22 cellular contexts compared by ENCODE assay signal in the genomic region with DNA sequence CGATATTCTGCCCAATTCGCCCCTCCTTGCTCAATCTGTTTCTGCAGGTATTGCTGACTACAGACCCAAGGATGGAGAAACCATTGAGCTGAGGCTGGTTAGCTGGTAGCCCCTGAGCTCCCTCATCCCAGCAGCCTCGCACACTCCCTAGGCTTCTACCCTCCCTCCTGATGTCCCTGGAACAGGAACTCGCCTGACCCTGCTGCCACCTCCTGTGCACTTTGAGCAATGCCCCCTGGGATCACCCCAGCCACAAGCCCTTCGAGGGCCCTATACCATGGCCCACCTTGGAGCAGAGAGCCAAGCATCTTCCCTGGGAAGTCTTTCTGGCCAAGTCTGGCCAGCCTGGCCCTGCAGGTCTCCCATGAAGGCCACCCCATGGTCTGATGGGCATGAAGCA. TPM values are rescaled to one million over a fixed set of nuclear protein-coding genes. Genes with fewer than 3 reads are reported as not detected.
A peak's percentile ranks its signal among the peaks of the same experiment; 100 is the strongest.
DNase-seq lines count a peak whose midpoint lies in the region; TF ChIP-seq lines count a peak whose summit lies in the region.
"Had no signal": no experiment of that assay in that cellular context is flagged by ENCODE, and none has a peak within 500 bp of the region (broad histone marks: within the 10 kb centered on the region; RNA-seq: fewer than 3 reads in every experiment).

No MANE protein-coding gene starts in this region.

- peaks cover 8% of the 10 kb centered on the region for H3K4me1 Mint-ChIP-seq in dendritic cell treated with granulocyte-macrophage colony-stimulating factor and Interleukin-4, amounts not matched to agents 40 ng/mL and 50 ng/mL, for 4 days (ENCODE audit: low read depth)

- H3K9me3 ChIP-seq in tibial artery: no peaks in the 10 kb centered on the region
- H3K9me3 ChIP-seq: BE2C, SJCRH30 had no signal

- peaks cover 0 to 16% (median 0%) of the 10 kb centered on the region in 3 donors for H3K36me3 ChIP-seq in tibial artery
- H3K36me3 ChIP-seq: BE2C, SJCRH30 had no signal

- CTCF ChIA-PET in GM10248 (lab: Yijun Ruan, JAX): interaction anchor here (1.4 to 3.1 kb wide), 4 partner anchors 8 to 646 kb away, joined by 3 to 31 read pairs (median 7); partner anchors contain the start of gene SLC35E4

- intact Hi-C loops in dendritic cell treated with granulocyte-macrophage colony-stimulating factor and Interleukin-4, amounts not matched to agents 40 ng/mL and 50 ng/mL, for 4 days (cut with micrococcal nuclease): no loop called here
- intact Hi-C loops in tibial artery (cut with DNase I; ENCODE audit: low total_unique reads): no loop called here

- H3K36me3 Mint-ChIP-seq in dendritic cell treated with granulocyte-macrophage colony-stimulating factor and Interleukin-4, amounts not matched to agents 40 ng/mL and 50 ng/mL, for 4 days (ENCODE audit: low read depth): peaks cover 43% of the 10 kb centered on the region

- H3K27ac ChIP-seq in tibial artery: no peak overlapping the region
- H3K27ac ChIP-seq: SJCRH30 had no signal

- H3K4me3 Mint-ChIP-seq in dendritic cell treated with granulocyte-macrophage colony-stimulating factor and Interleukin-4, amounts not matched to agents 40 ng/mL and 50 ng/mL, for 4 days: no peak overlapping the region
- H3K4me3 Mint-ChIP-seq: CD4-positive, alpha-beta T cell had no signal

- H3K9me3 Mint-ChIP-seq in dendritic cell treated with granulocyte-macrophage colony-stimulating factor and Interleukin-4, amounts not matched to agents 40 ng/mL and 50 ng/mL, for 4 days: no peaks in the 10 kb centered on the region
- H3K9me3 Mint-ChIP-seq: CD4-positive, alpha-beta T cell had no signal

- H3K27ac Mint-ChIP-seq in dendritic cell treated with granulocyte-macrophage colony-stimulating factor and Interleukin-4, amounts not matched to agents 40 ng/mL and 50 ng/mL, for 4 days: peak overlapping the region; percentile 18
- H3K27ac Mint-ChIP-seq: CD4-positive, alpha-beta T cell had no signal

- peak; percentile 13 for DNase-seq in 8988T
- DNase-seq in GM10248 (ENCODE audit: extremely low spot score): no peak
- DNase-seq in NB4 (ENCODE audit: low read depth): peak; percentile 35
- no peak for DNase-seq in G401 (ENCODE audit: low spot score)
- DNase-seq in NCI-H69 (lab: John Stamatoyannopoulos, UW): no peak
- DNase-seq in NCI-H446 treated with DMSO at 0.1 percent for 48 hours (lab: John Stamatoyannopoulos, UW): no peak
- DNase-seq in tibial artery: no peak
- DNase-seq: BE2C; CD4-positive, alpha-beta T cell; COR-L47; DMS 273 treated with DMSO at 0.1 percent for 48 hours; DMS79 treated with DMSO at 0.1 percent for 48 hours; IMR-90; Karpas-422; MV-4-11; NCI-H1694; NCI-H2081; NCI-H446; SJCRH30; T-helper 1 cell had no signal

- in situ Hi-C loops in G401 (cut with HindIII; ENCODE audit: low sequenced_read_pairs): no loop called here

- TF ChIP-seq CTCF in GM10248 (IDR thresholded peaks at IDR 0.05; ENCODE audit: control extremely low read depth, extremely low read depth, low read depth, missing control alignments) (peak; percentile 13), NB4 (IDR thresholded peaks at IDR 0.05; ENCODE audit: low read depth, low read length) (no peak), tibial artery (IDR thresholded peaks at IDR 0.05) (no peak)

- H3K27me3 Mint-ChIP-seq in dendritic cell treated with granulocyte-macrophage colony-stimulating factor and Interleukin-4, amounts not matched to agents 40 ng/mL and 50 ng/mL, for 4 days: no peaks in the 10 kb centered on the region
- H3K27me3 Mint-ChIP-seq: CD4-positive, alpha-beta T cell had no signal

- H3K4me3 ChIP-seq in NB4 (ENCODE audit: low read depth, low read length): no peak overlapping the region
- H3K4me3 ChIP-seq in tibial artery: no peak overlapping the region
- H3K4me3 ChIP-seq: SJCRH30 had no signal

- H3K27me3 ChIP-seq in tibial artery: no peaks in the 10 kb centered on the region
- H3K27me3 ChIP-seq: BE2C, SJCRH30 had no signal

- no peaks in the 10 kb centered on the region for H3K4me1 ChIP-seq in tibial artery
- H3K4me1 ChIP-seq: BE2C, SJCRH30 had no signal

- TF ChIP-seq POLR2A in NB4 (IDR thresholded peaks at IDR 0.05; ENCODE audit: extremely low read depth, insufficient read length): no peak

- POLR2A ChIA-PET in GM10248 (lab: Yijun Ruan, JAX): no interaction called here

RNA-seq across cellular contexts. Expression of gene SLC35E4, which starts 9.2 kb away (rescaled TPM):
- total RNA-seq in G401 (2014; rRNA removed; shearing (Covaris generic)): 6.3 and 15.5 TPM in 2 replicates

RNA-seq across cellular contexts. Expression of gene TCN2, which starts 19.4 kb away (rescaled TPM):
- total RNA-seq in G401 (2014; rRNA removed; shearing (Covaris generic)): 12.9 and 17.1 TPM in 2 replicates

RNA-seq across cellular contexts. Expression of gene PES1, which starts 34.7 kb away (rescaled TPM):
- 133 and 162 TPM in 2 replicates for total RNA-seq in G401 (2014; rRNA removed; shearing (Covaris generic))

RNA-seq across cellular contexts. Expression of gene DUSP18, which starts 41.3 kb away (rescaled TPM):
- 4.5 and 5.1 TPM in 2 replicates for total RNA-seq in G401 (2014; rRNA removed; shearing (Covaris generic))

RNA-seq across cellular contexts. Expression of gene GAL3ST1, which starts 51.9 kb away (rescaled TPM):
- total RNA-seq in G401 (2014; rRNA removed; shearing (Covaris generic)): 3.9 TPM in 1 of 2 replicates, not detected in the other
- total RNA-seq: CD4-positive, alpha-beta T cell; IMR-90; M059J; SJCRH30 had no signal

Comparison
In these comparisons a context has a peak if more than half of its experiments do, and no peak if none do; other contexts are left out.
1. DNase-seq: peak in 8988T (single experiment) and NB4 (single experiment); none in GM10248 (single experiment), G401 (single experiment), NCI-H69 (single experiment), NCI-H446 treated with DMSO at 0.1 percent for 48 hours (single experiment) and tibial artery (0 of 2).